14 cellular contexts compared by ENCODE assay signal in genomic region chr13:99871249-99871898, GRCh38.
A peak's percentile ranks its signal among the peaks of the same experiment; 100 is the strongest.
DNase-seq lines count a peak whose midpoint lies in the region; ATAC-seq, FAIRE-seq and TF ChIP-seq lines count a peak whose summit lies in the region.
"Had no signal": no experiment of that assay in that cellular context is flagged by ENCODE, and none has a peak within 500 bp of the region (broad histone marks: within the 10 kb centered on the region; RNA-seq: fewer than 3 reads in every experiment).

No MANE protein-coding gene starts in this region.

- DNase-seq in G401 (ENCODE audit: low spot score), result peak; percentile 98
- peak; percentile 27 to 96 (median 74) for DNase-seq in NCI-H1417 (lab: John Stamatoyannopoulos, UW)
- peak; percentile 92 for DNase-seq in NCI-H748 treated with DMSO at 0.1 percent for 48 hours (lab: John Stamatoyannopoulos, UW)
- peak; percentile 6 for DNase-seq in fibroblast of villous mesenchyme (ENCODE audit: low read depth)
- DNase-seq in NOMO-1 (lab: John Stamatoyannopoulos, UW; ENCODE audit: unreplicated experiment in 2 of 2), result no peak
- no peak for DNase-seq in HTR-8/SVneo (ENCODE audit: insufficient read length, low spot score)
- DNase-seq: activated CD8-positive, alpha-beta T cell treated with anti-CD3 and anti-CD28 coated beads for 36 hours; mesendoderm; MV-4-11; SK-N-SH had no signal

- no peak for TF ChIP-seq CTCF in fibroblast of villous mesenchyme (IDR thresholded peaks at IDR 0.05; ENCODE audit: insufficient read depth, low read depth, low read length)

- in situ Hi-C loops in G401 (cut with HindIII; ENCODE audit: low sequenced_read_pairs), result no loop called here

- ATAC-seq in GM18868 (IDR thresholded peaks at IDR 0.05; ENCODE audit: unreplicated experiment) (no peak), GM21619 (IDR thresholded peaks at IDR 0.05; ENCODE audit: unreplicated experiment) (no peak)
- ATAC-seq: activated CD8-positive, alpha-beta T cell treated with anti-CD3 and anti-CD28 coated beads for 36 hours had no signal

- FAIRE-seq in HTR-8/SVneo (lab: Jason Lieb, UNC), result no peak
- FAIRE-seq: endothelial cell of umbilical vein, TTC549 had no signal

- no peak overlapping the region for H3K4me3 ChIP-seq in fibroblast of villous mesenchyme (ENCODE audit: low read depth, low read length)

Comparison
In these comparisons a context has a peak if more than half of its experiments do, and no peak if none do; other contexts are left out.
1. DNase-seq: peak in G401 (single experiment), NCI-H1417 (3 of 3), NCI-H748 treated with DMSO at 0.1 percent for 48 hours (single experiment) and fibroblast of villous mesenchyme (single experiment); none in NOMO-1 (0 of 2) and HTR-8/SVneo (single experiment).